ENCODE assay signal across 25 cellular contexts in genomic region chr12:89686311-89686710, GRCh38.
"Had no signal": no experiment of that assay in that cellular context is flagged by ENCODE, and none has a peak within 500 bp of the region (broad histone marks: within the 10 kb centered on the region; RNA-seq: fewer than 3 reads in every experiment).

No MANE protein-coding gene starts in this region.

- FAIRE-seq: keratinocyte had no signal

- H3K4me3 Mint-ChIP-seq: natural killer cell; stimulated activated effector memory CD8-positive, alpha-beta T cell treated with anti-CD3 and anti-CD28 coated beads, Interleukin-12 subunit alpha, Interleukin-12 subunit beta, amount 100 ng/mL, for 72 hours; stimulated activated naive CD8-positive, alpha-beta T cell treated with anti-CD3 and anti-CD28 coated beads, Interleukin-15, Interleukin-2, amounts not matched to agents 100 ng/mL and 50 ng/mL, for 24 hours; type B pancreatic cell had no signal

- H3K27ac Mint-ChIP-seq: natural killer cell; progenitor cell of endocrine pancreas; stimulated activated effector memory CD8-positive, alpha-beta T cell treated with anti-CD3 and anti-CD28 coated beads, Interleukin-12 subunit alpha, Interleukin-12 subunit beta, amount 100 ng/mL, for 72 hours; stimulated activated naive CD8-positive, alpha-beta T cell treated with anti-CD3 and anti-CD28 coated beads, Interleukin-15, Interleukin-2, amounts not matched to agents 100 ng/mL and 50 ng/mL, for 24 hours; type B pancreatic cell had no signal

- H3K4me1 ChIP-seq: right atrium auricular region, tibial artery, uterus had no signal

- H3K27me3 ChIP-seq: ovary, right atrium auricular region, spleen, suprapubic skin, tibial artery, uterus had no signal

- H3K36me3 Mint-ChIP-seq: natural killer cell; stimulated activated effector memory CD8-positive, alpha-beta T cell treated with anti-CD3 and anti-CD28 coated beads, Interleukin-12 subunit alpha, Interleukin-12 subunit beta, amount 100 ng/mL, for 72 hours had no signal

- H3K4me3 ChIP-seq: lower lobe of right lung, ovary, right atrium auricular region, skin epidermis, spleen, suprapubic skin, thoracic aorta, tibial artery, uterus had no signal

- H3K9me3 Mint-ChIP-seq: natural killer cell had no signal

- H3K27ac ChIP-seq: lower lobe of right lung, ovary, right atrium auricular region, skin epidermis, spleen, suprapubic skin, thoracic aorta, tibial artery, uterus had no signal

- DNase-seq: hippocampal formation; kidney glomerular epithelial cell; left cardiac atrium; lower lobe of right lung; mammary epithelial cell; mesenchymal stem cell; naive B cell; natural killer cell; ovary; spleen; stimulated activated CD4-positive, alpha-beta T cell treated with anti-CD3 and anti-CD28 coated beads, Interleukin-4, amount 100 ng/mL, for 24 hours; stimulated activated naive CD4-positive, alpha-beta T cell; tibial artery; uterus had no signal

- H3K36me3 ChIP-seq: lower lobe of right lung, ovary, right atrium auricular region, suprapubic skin, thoracic aorta, tibial artery, uterus had no signal

- ATAC-seq: left cardiac atrium; left lobe of liver; lower lobe of right lung; natural killer cell; sciatic nerve; stimulated activated effector memory CD8-positive, alpha-beta T cell treated with anti-CD3 and anti-CD28 coated beads, Interleukin-12 subunit alpha, Interleukin-12 subunit beta, amount 100 ng/mL, for 72 hours had no signal

- H3K9me3 ChIP-seq: ovary had no signal

- H3K27me3 Mint-ChIP-seq: naive B cell; progenitor cell of endocrine pancreas; stimulated activated naive CD8-positive, alpha-beta T cell treated with anti-CD3 and anti-CD28 coated beads, Interleukin-15, Interleukin-2, amounts not matched to agents 100 ng/mL and 50 ng/mL, for 24 hours; type B pancreatic cell had no signal
